Comparison of ENCODE assay signal across 8 cellular contexts in the genomic region with DNA sequence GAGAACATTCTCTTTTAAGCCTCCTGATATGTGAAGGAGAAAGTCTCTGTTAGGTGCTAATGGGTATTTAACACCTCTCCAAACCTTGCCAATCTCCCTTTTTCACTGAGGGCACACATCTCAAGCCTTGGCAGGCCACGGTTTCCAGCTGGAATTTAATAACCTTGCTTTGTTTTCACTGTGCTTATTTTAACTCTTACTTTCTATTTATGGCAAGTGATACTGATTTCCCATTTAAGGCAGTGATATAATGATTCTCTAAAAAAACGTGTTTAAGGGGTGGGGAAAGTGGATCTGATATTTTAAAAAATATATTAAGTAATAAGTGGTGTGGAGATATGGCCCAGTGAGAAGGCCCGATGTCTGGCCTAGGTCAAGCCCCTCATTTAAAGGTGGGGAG. TPM values are rescaled to one million over a fixed set of nuclear protein-coding genes. Genes with fewer than 3 reads are reported as not detected.
DNase-seq lines count a peak whose midpoint lies in the region; ATAC-seq and TF ChIP-seq lines count a peak whose summit lies in the region.

No MANE protein-coding gene starts in this region.

- intact Hi-C loops in heart right ventricle (cut with DNase I) (loop anchor here in 3 of 10 donors (5.0 to 10.0 kb wide), 3 partner anchors 57 to 72 kb away; no protein-coding TSS in a partner anchor), left cardiac atrium (cut with DNase I) (no loop called here), upper lobe of right lung (cut with DNase I) (no loop called here)

- ATAC-seq in heart right ventricle (no peak), left cardiac atrium (no peak), upper lobe of right lung (no peak), GM18505 (IDR thresholded peaks at IDR 0.05; ENCODE audit: unreplicated experiment) (no peak), HG03108 (IDR thresholded peaks at IDR 0.05; ENCODE audit: unreplicated experiment) (no peak), GM21390 (IDR thresholded peaks at IDR 0.05; ENCODE audit: unreplicated experiment) (no peak)

- H3K27me3 ChIP-seq in heart right ventricle (peaks cover 0 to 55% (median 23%) of the 10 kb centered on the region in 7 donors), upper lobe of right lung (peaks cover 19% of the 10 kb centered on the region)

- H3K36me3 Mint-ChIP-seq in activated naive CD8-positive, alpha-beta T cell, result no peaks in the 10 kb centered on the region

- peak overlapping the region; percentile 75 for H3K4me3 Mint-ChIP-seq in activated naive CD8-positive, alpha-beta T cell

- no peak for TF ChIP-seq CTCF in heart right ventricle (IDR thresholded peaks at IDR 0.05)
- no peak for TF ChIP-seq CTCF in upper lobe of right lung (IDR thresholded peaks at IDR 0.05)

- peak overlapping the region in 9 of 10 donors; percentile 47 to 66 (median 51) for H3K4me3 ChIP-seq in heart right ventricle
- peak overlapping the region; percentile 33 for H3K4me3 ChIP-seq in mesodermal cell (ENCODE audit: extremely low read depth, insufficient read depth, low read length, poor library complexity, severe bottlenecking)
- H3K4me3 ChIP-seq in upper lobe of right lung, result peak overlapping the region; percentile 56

- H3K9me3 ChIP-seq in heart right ventricle (no peaks in the 10 kb centered on the region), mesodermal cell (ENCODE audit: control insufficient read depth, low read length) (no peaks in the 10 kb centered on the region), upper lobe of right lung (no peaks in the 10 kb centered on the region)

- DNase-seq in heart right ventricle, result no peak
- DNase-seq in left cardiac atrium, result no peak
- DNase-seq in upper lobe of right lung, result no peak

- H3K4me1 ChIP-seq in heart right ventricle (peaks cover 3 to 33% (median 21%) of the 10 kb centered on the region in 9 donors), mesodermal cell (ENCODE audit: control insufficient read depth, insufficient read depth, low read length, poor library complexity, severe bottlenecking) (no peaks in the 10 kb centered on the region), upper lobe of right lung (peaks cover 12% of the 10 kb centered on the region)

- TF ChIP-seq POLR2A in GM18505 (IDR thresholded peaks at IDR 0.05; ENCODE audit: borderline replicate concordance, extremely low read depth, insufficient read depth, insufficient read length), result no peak

- H3K27ac ChIP-seq in heart right ventricle (peak overlapping the region in 9 of 10 donors; percentile 35 to 85 (median 68)), mesodermal cell (ENCODE audit: low read depth, low read length, severe bottlenecking) (no peak overlapping the region), upper lobe of right lung (no peak overlapping the region)

- no peak overlapping the region for H3K27ac Mint-ChIP-seq in activated naive CD8-positive, alpha-beta T cell

- H3K36me3 ChIP-seq in heart right ventricle, result no peaks in the 10 kb centered on the region
- no peaks in the 10 kb centered on the region for H3K36me3 ChIP-seq in mesodermal cell (ENCODE audit: control insufficient read depth, insufficient read depth, low read length)
- no peaks in the 10 kb centered on the region for H3K36me3 ChIP-seq in upper lobe of right lung

- no peaks in the 10 kb centered on the region for H3K9me3 Mint-ChIP-seq in activated naive CD8-positive, alpha-beta T cell (ENCODE audit: low read depth)

- H3K27me3 Mint-ChIP-seq in activated naive CD8-positive, alpha-beta T cell, result peaks cover 9% of the 10 kb centered on the region

- 15% methylated on average over 3 of the region's 3 CpGs for WGBS in heart right ventricle, 2 donors
- 42 to 67% methylated on average over 1 to 3 of the region's 3 CpGs for WGBS in mesodermal cell (ENCODE audit: insufficient coverage in 2 of 2), 2 experiments

- H3K4me1 Mint-ChIP-seq in activated naive CD8-positive, alpha-beta T cell (ENCODE audit: low read depth), result peaks cover 12% of the 10 kb centered on the region

RNA-seq across cellular contexts. Expression of gene RASD2, which starts 1.1 kb away (rescaled TPM):
- total RNA-seq in heart right ventricle (1 to 10 TPM; 1.4 to 9.9 (median 3.6) TPM), left cardiac atrium (1 to 10 TPM; 2.7 to 4.0 TPM), upper lobe of right lung (4.1 TPM)
- 1 to 10 TPM; 3.1 to 5.1 TPM for polyA plus RNA-seq in heart right ventricle
- polyA plus RNA-seq in mesodermal cell (2013, experiment 1 of 2), result 0.74 TPM
- polyA plus RNA-seq in mesodermal cell (2013, experiment 2 of 2), result 0.30 TPM

Comparison
In these comparisons a context has a peak if more than half of its experiments do, and no peak if none do; other contexts are left out.
1. H3K27ac ChIP-seq: peak in heart right ventricle (9 of 10); none in mesodermal cell (single experiment) and upper lobe of right lung (single experiment).
2. Peak in every context shown above with its lines, with median percentiles within 50 percentile points of each other: H3K4me3 ChIP-seq.